ENCODE assay signal across 8 cellular contexts in the genomic region with DNA sequence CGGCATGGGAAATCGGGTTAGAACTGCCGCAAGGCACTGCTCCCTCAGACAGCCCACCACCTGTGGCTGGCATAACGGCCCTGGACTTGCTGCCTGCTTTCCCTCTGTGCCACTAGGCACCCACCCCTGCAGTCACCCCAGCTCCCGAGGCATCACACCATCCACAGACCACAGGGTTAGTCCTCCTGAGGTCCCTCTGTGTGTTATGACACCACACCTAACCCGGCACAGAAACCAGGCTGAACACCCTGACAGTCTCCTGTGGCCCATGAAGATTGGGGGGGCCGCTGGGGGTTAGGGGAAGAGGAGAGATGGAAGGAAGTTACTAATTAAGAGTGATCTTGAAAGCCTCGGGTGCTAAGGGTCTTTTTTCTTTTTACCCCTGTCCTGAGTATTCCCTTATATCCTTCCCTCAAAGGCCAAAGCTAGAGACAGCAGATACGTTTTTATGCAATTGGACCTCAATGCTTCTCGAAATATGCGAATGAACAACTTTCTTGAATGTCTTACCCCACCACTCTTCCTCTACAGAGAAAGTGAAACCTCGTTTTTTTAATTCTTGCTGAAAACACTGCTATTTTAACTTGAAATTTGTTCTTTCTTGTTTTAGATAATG. TPM values are rescaled to one million over a fixed set of nuclear protein-coding genes. Genes with fewer than 3 reads are reported as not detected.
DNase-seq lines count a peak whose midpoint lies in the region; ATAC-seq, FAIRE-seq and TF ChIP-seq lines count a peak whose summit lies in the region.

No MANE protein-coding gene starts in this region.

- no peaks in the 10 kb centered on the region for H3K27me3 Mint-ChIP-seq in activated CD8-positive, alpha-beta memory T cell treated with anti-CD3 and anti-CD28 coated beads, Interleukin-2, amount 10 ng/mL, durations not matched to agents 7 days and 5 days
- H3K27me3 Mint-ChIP-seq in stimulated activated naive B cell treated with anti-CD40 and anti-IgM and Interleukin-4, amounts not matched to agents 10 μg/mL and 1 μg/mL and 100 μg/mL, for 72 hours: no peaks in the 10 kb centered on the region

- intact Hi-C loops in right cardiac atrium (cut with DNase I): no loop called here

- no peaks in the 10 kb centered on the region for H3K9me3 ChIP-seq in right cardiac atrium (ENCODE audit: control insufficient read depth, low read length)

- DNase-seq in GM06990 (ENCODE audit: extremely low read depth, insufficient read length) (peak; percentile 79), right cardiac atrium (no peak), 8988T (no peak), frontal cortex (ENCODE audit: low spot score in 2 of 2) (no peak)
- peak; percentile 90 for DNase-seq in activated CD8-positive, alpha-beta memory T cell treated with anti-CD3 and anti-CD28 coated beads, Interleukin-2, amount 10 ng/mL, durations not matched to agents 7 days and 5 days
- DNase-seq in stimulated activated naive B cell treated with anti-CD40 and anti-IgM and Interleukin-4, amounts not matched to agents 10 μg/mL and 1 μg/mL and 100 μg/mL, for 72 hours: peak; percentile 59

- H3K27me3 ChIP-seq in GM06990 (replicated peaks; ENCODE audit: control insufficient read depth, insufficient read depth, low read length) (no peaks in the 10 kb centered on the region), right cardiac atrium (ENCODE audit: control insufficient read depth, insufficient read depth) (no peaks in the 10 kb centered on the region)

- H3K4me1 ChIP-seq in right cardiac atrium (ENCODE audit: control insufficient read depth, insufficient read depth, low read length): no peaks in the 10 kb centered on the region

- H3K36me3 ChIP-seq in GM06990 (ENCODE audit: control insufficient read depth, insufficient read depth, low read length): no peaks in the 10 kb centered on the region; the same call in 1 of the 2 replicates

- H3K4me3 ChIP-seq in GM06990 (replicated peaks; ENCODE audit: low read depth, low read length) (peak overlapping the region; percentile 66), right cardiac atrium (ENCODE audit: low read length) (no peak overlapping the region)

- H3K4me3 Mint-ChIP-seq in activated CD8-positive, alpha-beta memory T cell treated with anti-CD3 and anti-CD28 coated beads, Interleukin-2, amount 10 ng/mL, durations not matched to agents 7 days and 5 days: peak overlapping the region; percentile 82
- H3K4me3 Mint-ChIP-seq in stimulated activated naive B cell treated with anti-CD40 and anti-IgM and Interleukin-4, amounts not matched to agents 10 μg/mL and 1 μg/mL and 100 μg/mL, for 72 hours: peak overlapping the region; percentile 83

- H3K27ac Mint-ChIP-seq in activated CD8-positive, alpha-beta memory T cell treated with anti-CD3 and anti-CD28 coated beads, Interleukin-2, amount 10 ng/mL, durations not matched to agents 7 days and 5 days: peak overlapping the region; percentile 95
- H3K27ac Mint-ChIP-seq in stimulated activated naive B cell treated with anti-CD40 and anti-IgM and Interleukin-4, amounts not matched to agents 10 μg/mL and 1 μg/mL and 100 μg/mL, for 72 hours: peak overlapping the region; percentile 93

- 59% methylated on average over 12 of the region's 12 CpGs for WGBS in right cardiac atrium

- H3K9me3 Mint-ChIP-seq in activated CD8-positive, alpha-beta memory T cell treated with anti-CD3 and anti-CD28 coated beads, Interleukin-2, amount 10 ng/mL, durations not matched to agents 7 days and 5 days (ENCODE audit: low read depth): no peaks in the 10 kb centered on the region
- H3K9me3 Mint-ChIP-seq in stimulated activated naive B cell treated with anti-CD40 and anti-IgM and Interleukin-4, amounts not matched to agents 10 μg/mL and 1 μg/mL and 100 μg/mL, for 72 hours: no peaks in the 10 kb centered on the region

- no peak for FAIRE-seq in frontal cortex (lab: Jason Lieb, UNC)

- no peak for TF ChIP-seq CTCF in GM06990 (IDR thresholded peaks at IDR 0.05; ENCODE audit: insufficient read depth, low read length, poor library complexity, severe bottlenecking)

- peak overlapping the region; percentile 30 for H3K27ac ChIP-seq in right cardiac atrium (ENCODE audit: low read length)

- peaks cover 25% of the 10 kb centered on the region for H3K36me3 Mint-ChIP-seq in activated CD8-positive, alpha-beta memory T cell treated with anti-CD3 and anti-CD28 coated beads, Interleukin-2, amount 10 ng/mL, durations not matched to agents 7 days and 5 days
- peaks cover 25 to 35% of the 10 kb centered on the region in 2 donors for H3K36me3 Mint-ChIP-seq in stimulated activated naive B cell treated with anti-CD40 and anti-IgM and Interleukin-4, amounts not matched to agents 10 μg/mL and 1 μg/mL and 100 μg/mL, for 72 hours

- H3K4me1 Mint-ChIP-seq in activated CD8-positive, alpha-beta memory T cell treated with anti-CD3 and anti-CD28 coated beads, Interleukin-2, amount 10 ng/mL, durations not matched to agents 7 days and 5 days: peaks cover 68% of the 10 kb centered on the region
- peaks cover 36 to 71% of the 10 kb centered on the region in 2 donors for H3K4me1 Mint-ChIP-seq in stimulated activated naive B cell treated with anti-CD40 and anti-IgM and Interleukin-4, amounts not matched to agents 10 μg/mL and 1 μg/mL and 100 μg/mL, for 72 hours

- CTCF ChIA-PET in activated CD8-positive, alpha-beta memory T cell treated with anti-CD3 and anti-CD28 coated beads, Interleukin-2, amount 10 ng/mL, durations not matched to agents 7 days and 5 days (lab: Charles Lee): interaction anchor here (0.7 to 1.9 kb wide), 4 partner anchors 10 to 50 kb away, joined by 3 to 8 read pairs (median 4); no protein-coding TSS in a partner anchor

- ATAC-seq in HG03139 (IDR thresholded peaks at IDR 0.05; ENCODE audit: unreplicated experiment): peak; percentile 53
- peak; percentile 70 for ATAC-seq in activated CD8-positive, alpha-beta memory T cell treated with anti-CD3 and anti-CD28 coated beads, Interleukin-2, amount 10 ng/mL, durations not matched to agents 7 days and 5 days
- peak in 1 of 2 donors; percentile 38 for ATAC-seq in right cardiac atrium
- peak; percentile 63 to 68 for ATAC-seq in stimulated activated naive B cell treated with anti-CD40 and anti-IgM and Interleukin-4, amounts not matched to agents 10 μg/mL and 1 μg/mL and 100 μg/mL, for 72 hours (replicated peaks)
- no peak for ATAC-seq in HG02623 (IDR thresholded peaks at IDR 0.05; ENCODE audit: unreplicated experiment)

RNA-seq across cellular contexts. Expression of gene CYTH1, which starts 7.0 kb away (rescaled TPM):
- total RNA-seq in activated CD8-positive, alpha-beta memory T cell treated with anti-CD3 and anti-CD28 coated beads, Interleukin-2, amount 10 ng/mL, durations not matched to agents 7 days and 5 days: 100 to 1,000 TPM; 151 to 156 TPM
- total RNA-seq in right cardiac atrium (10 to 100 TPM; 31.2 to 39.1 (median 36.7) TPM), frontal cortex (53.4 TPM)
- 22.5 TPM for polyA plus RNA-seq in right cardiac atrium

Comparison
In these comparisons a context has a peak if more than half of its experiments do, and no peak if none do; other contexts are left out.
1. DNase-seq: peak in GM06990 (single experiment), activated CD8-positive, alpha-beta memory T cell treated with anti-CD3 and anti-CD28 coated beads, Interleukin-2, amount 10 ng/mL, durations not matched to agents 7 days and 5 days (single experiment) and stimulated activated naive B cell treated with anti-CD40 and anti-IgM and Interleukin-4, amounts not matched to agents 10 μg/mL and 1 μg/mL and 100 μg/mL, for 72 hours (single experiment); none in right cardiac atrium (0 of 3), 8988T (single experiment) and frontal cortex (0 of 2).